In the genomic region with DNA sequence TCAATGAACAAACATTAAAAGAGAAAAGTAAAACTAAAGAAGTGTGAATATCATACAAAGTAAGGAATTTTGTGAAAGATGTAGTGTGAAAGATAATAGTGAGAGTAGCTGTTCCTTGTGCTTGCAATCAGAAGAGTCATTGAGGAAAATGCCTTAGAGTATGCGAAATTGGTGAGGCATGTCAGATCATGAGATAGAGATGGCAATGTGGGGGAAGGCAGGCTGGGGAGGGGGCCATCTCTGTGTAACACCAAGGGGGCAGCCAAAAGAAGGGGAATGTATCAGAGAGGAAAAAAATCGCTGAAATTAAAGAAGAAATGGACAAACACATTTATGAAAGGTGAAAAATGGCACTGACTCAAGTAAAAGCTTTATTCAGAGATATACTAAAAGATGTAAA, we compare ENCODE assay signal across 14 cellular contexts. TPM values are rescaled to one million over a fixed set of nuclear protein-coding genes. Genes with fewer than 3 reads are reported as not detected.
DNase-seq lines count a peak whose midpoint lies in the region; ATAC-seq, FAIRE-seq and TF ChIP-seq lines count a peak whose summit lies in the region.
"Had no signal": no experiment of that assay in that cellular context is flagged by ENCODE, and none has a peak within 500 bp of the region (broad histone marks: within the 10 kb centered on the region; RNA-seq: fewer than 3 reads in every experiment).

No MANE protein-coding gene starts in this region.

- H3K9ac ChIP-seq in astrocyte (ENCODE audit: low read length) = no peak overlapping the region

- peaks cover 8% of the 10 kb centered on the region; the same call in 1 of the 2 replicates for H3K4me1 ChIP-seq in GM23338 (ENCODE audit: insufficient read depth)
- no peaks in the 10 kb centered on the region for H3K4me1 ChIP-seq in astrocyte (ENCODE audit: insufficient read depth, low read length)

- H3F3A ChIP-seq in GM23338 (replicated peaks; ENCODE audit: low read depth) = no peaks in the 10 kb centered on the region

- no peak for TF ChIP-seq CTCF in GM23338 (conservative IDR thresholded peaks at IDR 0.05; ENCODE audit: low read depth in 2 of 2)
- no peak for TF ChIP-seq CTCF in astrocyte (IDR thresholded peaks at IDR 0.05; ENCODE audit: insufficient read depth, low read depth, low read length)
- TF ChIP-seq CTCF in nephron (IDR thresholded peaks at IDR 0.05; ENCODE audit: unreplicated experiment in 3 of 3) = no peak

- H3K36me3 Mint-ChIP-seq in GM23338 (ENCODE audit: low read depth) (peaks cover 2% of the 10 kb centered on the region; the same call in 1 of the 3 replicates), astrocyte (ENCODE audit: low read depth, unreplicated experiment) (no peaks in the 10 kb centered on the region), nephron (ENCODE audit: low read depth) (no peaks in the 10 kb centered on the region)

- intact Hi-C loops in left ventricle myocardium superior (cut with micrococcal nuclease) = no loop called here

- H3K9me3 Mint-ChIP-seq in GM23338 = 0 out of 3 replicates have a peak, but pooled peaks cover 3% of the 10 kb centered on the region
- H3K9me3 Mint-ChIP-seq in astrocyte (ENCODE audit: unreplicated experiment) = peaks cover 4% of the 10 kb centered on the region
- H3K9me3 Mint-ChIP-seq in nephron = peaks cover 17% of the 10 kb centered on the region

- H3K27ac ChIP-seq in GM23338 (ENCODE audit: low read depth) = no peak overlapping the region
- no peak overlapping the region for H3K27ac ChIP-seq in astrocyte (ENCODE audit: low read depth, low read length)

- H3K4me2 ChIP-seq in GM23338 (no peak overlapping the region), astrocyte (ENCODE audit: low read length) (no peak overlapping the region)

- no peak overlapping the region for H3K4me3 Mint-ChIP-seq in GM23338
- no peak overlapping the region for H3K4me3 Mint-ChIP-seq in astrocyte (ENCODE audit: unreplicated experiment)
- peak overlapping the region in 1 of 3 experiments; percentile 3 for H3K4me3 Mint-ChIP-seq in nephron
- H3K4me3 Mint-ChIP-seq: H9 had no signal

- peaks cover 2% of the 10 kb centered on the region for H3K27me3 Mint-ChIP-seq in GM23338 (ENCODE audit: insufficient read depth, low read depth, poor library complexity)
- no peaks in the 10 kb centered on the region for H3K27me3 Mint-ChIP-seq in astrocyte (ENCODE audit: low read depth, unreplicated experiment)
- H3K27me3 Mint-ChIP-seq in nephron (ENCODE audit: low read depth) = no peaks in the 10 kb centered on the region

- H4K20me1 ChIP-seq in GM23338 (replicated peaks; ENCODE audit: insufficient read depth) (no peaks in the 10 kb centered on the region), astrocyte (ENCODE audit: insufficient read depth, low read length) (no peaks in the 10 kb centered on the region)

- ATAC-seq in GM23338 (no peak), left ventricle myocardium superior (no peak), HG02970 (IDR thresholded peaks at IDR 0.05; ENCODE audit: low FRiP score, unreplicated experiment) (no peak), GM18858 (IDR thresholded peaks at IDR 0.05; ENCODE audit: unreplicated experiment) (no peak)
- ATAC-seq: HepG2 had no signal

- no peak overlapping the region for H3K4me3 ChIP-seq in GM23338
- no peak overlapping the region for H3K4me3 ChIP-seq in astrocyte (ENCODE audit: insufficient read depth, low read depth, low read length)

- H3K79me2 ChIP-seq in GM23338 (replicated peaks; ENCODE audit: insufficient read depth) = no peaks in the 10 kb centered on the region
- H3K79me2 ChIP-seq in astrocyte (ENCODE audit: insufficient read depth, low read length) = no peaks in the 10 kb centered on the region

- H3K4me1 Mint-ChIP-seq in GM23338 = peaks cover 9% of the 10 kb centered on the region
- peaks cover 2% of the 10 kb centered on the region for H3K4me1 Mint-ChIP-seq in astrocyte (ENCODE audit: low read depth, unreplicated experiment)
- peaks cover 34% of the 10 kb centered on the region for H3K4me1 Mint-ChIP-seq in nephron

- no peak overlapping the region for H3K27ac Mint-ChIP-seq in GM23338
- peak overlapping the region; percentile 34 for H3K27ac Mint-ChIP-seq in astrocyte (ENCODE audit: unreplicated experiment)
- peak overlapping the region in 2 of 3 experiments; percentile 81 to 93 for H3K27ac Mint-ChIP-seq in nephron
- H3K27ac Mint-ChIP-seq: H9 had no signal

- no peaks in the 10 kb centered on the region; the same call in 1 of the 2 replicates for H3K9me2 ChIP-seq in GM23338 (ENCODE audit: insufficient read depth)

- DNase-seq in GM23338 (ENCODE audit: low spot score) (no peak), astrocyte (ENCODE audit: low read depth) (no peak), left ventricle myocardium superior (no peak), pons (ENCODE audit: low spot score) (no peak)
- DNase-seq: BE2C, GF-D8, GOT3, H9 had no signal

- peaks cover 4% of the 10 kb centered on the region for H3K9me3 ChIP-seq in astrocyte (ENCODE audit: insufficient read depth, low read depth, low read length)
- H3K9me3 ChIP-seq: BE2C had no signal

- H2AFZ ChIP-seq in GM23338 (peak overlapping the region; percentile 8; the same call in 1 of the 2 replicates), astrocyte (ENCODE audit: low read depth, low read length) (no peak overlapping the region)

- no peaks in the 10 kb centered on the region for H3K27me3 ChIP-seq in GM23338 (ENCODE audit: insufficient read depth)
- H3K27me3 ChIP-seq in astrocyte (ENCODE audit: insufficient read depth, low read length) = no peaks in the 10 kb centered on the region
- H3K27me3 ChIP-seq: BE2C had no signal

- no peak for FAIRE-seq in astrocyte (lab: Jason Lieb, UNC)
- FAIRE-seq: A204.1, HepG2, HTR-8/SVneo had no signal

- no peaks in the 10 kb centered on the region for H3K36me3 ChIP-seq in GM23338 (ENCODE audit: insufficient read depth)
- H3K36me3 ChIP-seq in astrocyte (ENCODE audit: insufficient read depth, low read length) = no peaks in the 10 kb centered on the region
- H3K36me3 ChIP-seq: BE2C had no signal

TF ChIP-seq in GM23338, 12 proteins besides CTCF, POLR2A, EP300 and RAD21 (continues in another document):
- TF ChIP-seq, protein P1, sequence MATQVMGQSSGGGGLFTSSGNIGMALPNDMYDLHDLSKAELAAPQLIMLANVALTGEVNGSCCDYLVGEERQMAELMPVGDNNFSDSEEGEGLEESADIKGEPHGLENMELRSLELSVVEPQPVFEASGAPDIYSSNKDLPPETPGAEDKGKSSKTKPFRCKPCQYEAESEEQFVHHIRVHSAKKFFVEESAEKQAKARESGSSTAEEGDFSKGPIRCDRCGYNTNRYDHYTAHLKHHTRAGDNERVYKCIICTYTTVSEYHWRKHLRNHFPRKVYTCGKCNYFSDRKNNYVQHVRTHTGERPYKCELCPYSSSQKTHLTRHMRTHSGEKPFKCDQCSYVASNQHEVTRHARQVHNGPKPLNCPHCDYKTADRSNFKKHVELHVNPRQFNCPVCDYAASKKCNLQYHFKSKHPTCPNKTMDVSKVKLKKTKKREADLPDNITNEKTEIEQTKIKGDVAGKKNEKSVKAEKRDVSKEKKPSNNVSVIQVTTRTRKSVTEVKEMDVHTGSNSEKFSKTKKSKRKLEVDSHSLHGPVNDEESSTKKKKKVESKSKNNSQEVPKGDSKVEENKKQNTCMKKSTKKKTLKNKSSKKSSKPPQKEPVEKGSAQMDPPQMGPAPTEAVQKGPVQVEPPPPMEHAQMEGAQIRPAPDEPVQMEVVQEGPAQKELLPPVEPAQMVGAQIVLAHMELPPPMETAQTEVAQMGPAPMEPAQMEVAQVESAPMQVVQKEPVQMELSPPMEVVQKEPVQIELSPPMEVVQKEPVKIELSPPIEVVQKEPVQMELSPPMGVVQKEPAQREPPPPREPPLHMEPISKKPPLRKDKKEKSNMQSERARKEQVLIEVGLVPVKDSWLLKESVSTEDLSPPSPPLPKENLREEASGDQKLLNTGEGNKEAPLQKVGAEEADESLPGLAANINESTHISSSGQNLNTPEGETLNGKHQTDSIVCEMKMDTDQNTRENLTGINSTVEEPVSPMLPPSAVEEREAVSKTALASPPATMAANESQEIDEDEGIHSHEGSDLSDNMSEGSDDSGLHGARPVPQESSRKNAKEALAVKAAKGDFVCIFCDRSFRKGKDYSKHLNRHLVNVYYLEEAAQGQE (IDR thresholded peaks at IDR 0.05; ENCODE audit: unreplicated experiment) = no peak
- TF ChIP-seq NANOG (IDR thresholded peaks at IDR 0.05; ENCODE audit: borderline replicate concordance) = no peak
- no peak for TF ChIP-seq CREB1 (CRISPR knock-in tag; IDR thresholded peaks at IDR 0.05; ENCODE audit: low read depth)

RNA-seq across cellular contexts. Expression of a gene that starts 19.6 kb away (rescaled TPM):
- total RNA-seq in GM23338 (2014; rRNA removed; shearing (Covaris generic)) = 48.8 and 53.6 TPM in 2 replicates
- polyA plus RNA-seq in GM23338 (2016; fragmentation: Nextera tagmentation; extraction: Ambion mirVana) = 50.6 and 76.8 TPM in 2 replicates
- total RNA-seq in astrocyte (6.4 and 7.6 TPM in 2 replicates), left ventricle myocardium superior (24.2 TPM)
- total RNA-seq: HepG2 had no signal
- polyA plus RNA-seq: HepG2 had no signal
